ENCODE assay signal across 1 cellular context in the genomic region with DNA sequence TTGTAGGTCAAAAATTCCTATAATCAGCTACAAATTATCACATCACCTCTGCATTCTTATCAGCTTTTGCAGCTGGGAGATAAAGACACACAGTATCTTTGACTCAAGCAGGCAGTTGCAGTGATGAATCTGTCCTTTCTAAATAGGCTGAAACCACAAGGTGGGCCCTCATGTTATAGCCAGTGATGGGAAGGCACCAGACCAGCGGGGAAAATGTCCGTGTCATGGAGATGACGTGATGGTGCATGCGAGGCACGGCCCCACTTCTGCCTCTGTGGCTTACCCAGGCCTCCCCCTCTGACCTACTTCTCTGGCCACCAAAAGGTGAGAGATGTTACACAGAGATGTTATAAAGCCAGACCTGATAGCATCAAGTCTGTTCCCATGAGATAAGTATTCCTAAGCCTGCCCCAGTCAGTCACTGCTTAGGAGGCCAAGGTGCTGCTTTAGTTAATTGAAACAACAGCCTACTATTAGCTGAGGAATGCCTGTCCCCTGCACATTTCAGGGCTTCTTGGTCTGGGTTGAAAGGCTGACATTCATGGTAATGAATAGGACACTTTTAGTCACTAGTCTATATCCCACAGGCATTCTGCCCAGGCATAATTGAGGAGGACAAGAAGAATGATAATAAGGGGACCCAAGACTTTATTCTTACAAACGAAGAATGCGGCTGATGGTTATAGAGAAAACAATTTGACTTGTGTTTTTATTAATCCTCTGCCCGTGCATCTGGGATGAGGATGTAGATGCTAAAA.
TF ChIP-seq lines count a peak whose summit lies in the region.

No MANE protein-coding gene starts in this region.

TF ChIP-seq in GM23338, 12 proteins besides CTCF, POLR2A, EP300 and RAD21 (continued from another document):
- TF ChIP-seq, protein P1, sequence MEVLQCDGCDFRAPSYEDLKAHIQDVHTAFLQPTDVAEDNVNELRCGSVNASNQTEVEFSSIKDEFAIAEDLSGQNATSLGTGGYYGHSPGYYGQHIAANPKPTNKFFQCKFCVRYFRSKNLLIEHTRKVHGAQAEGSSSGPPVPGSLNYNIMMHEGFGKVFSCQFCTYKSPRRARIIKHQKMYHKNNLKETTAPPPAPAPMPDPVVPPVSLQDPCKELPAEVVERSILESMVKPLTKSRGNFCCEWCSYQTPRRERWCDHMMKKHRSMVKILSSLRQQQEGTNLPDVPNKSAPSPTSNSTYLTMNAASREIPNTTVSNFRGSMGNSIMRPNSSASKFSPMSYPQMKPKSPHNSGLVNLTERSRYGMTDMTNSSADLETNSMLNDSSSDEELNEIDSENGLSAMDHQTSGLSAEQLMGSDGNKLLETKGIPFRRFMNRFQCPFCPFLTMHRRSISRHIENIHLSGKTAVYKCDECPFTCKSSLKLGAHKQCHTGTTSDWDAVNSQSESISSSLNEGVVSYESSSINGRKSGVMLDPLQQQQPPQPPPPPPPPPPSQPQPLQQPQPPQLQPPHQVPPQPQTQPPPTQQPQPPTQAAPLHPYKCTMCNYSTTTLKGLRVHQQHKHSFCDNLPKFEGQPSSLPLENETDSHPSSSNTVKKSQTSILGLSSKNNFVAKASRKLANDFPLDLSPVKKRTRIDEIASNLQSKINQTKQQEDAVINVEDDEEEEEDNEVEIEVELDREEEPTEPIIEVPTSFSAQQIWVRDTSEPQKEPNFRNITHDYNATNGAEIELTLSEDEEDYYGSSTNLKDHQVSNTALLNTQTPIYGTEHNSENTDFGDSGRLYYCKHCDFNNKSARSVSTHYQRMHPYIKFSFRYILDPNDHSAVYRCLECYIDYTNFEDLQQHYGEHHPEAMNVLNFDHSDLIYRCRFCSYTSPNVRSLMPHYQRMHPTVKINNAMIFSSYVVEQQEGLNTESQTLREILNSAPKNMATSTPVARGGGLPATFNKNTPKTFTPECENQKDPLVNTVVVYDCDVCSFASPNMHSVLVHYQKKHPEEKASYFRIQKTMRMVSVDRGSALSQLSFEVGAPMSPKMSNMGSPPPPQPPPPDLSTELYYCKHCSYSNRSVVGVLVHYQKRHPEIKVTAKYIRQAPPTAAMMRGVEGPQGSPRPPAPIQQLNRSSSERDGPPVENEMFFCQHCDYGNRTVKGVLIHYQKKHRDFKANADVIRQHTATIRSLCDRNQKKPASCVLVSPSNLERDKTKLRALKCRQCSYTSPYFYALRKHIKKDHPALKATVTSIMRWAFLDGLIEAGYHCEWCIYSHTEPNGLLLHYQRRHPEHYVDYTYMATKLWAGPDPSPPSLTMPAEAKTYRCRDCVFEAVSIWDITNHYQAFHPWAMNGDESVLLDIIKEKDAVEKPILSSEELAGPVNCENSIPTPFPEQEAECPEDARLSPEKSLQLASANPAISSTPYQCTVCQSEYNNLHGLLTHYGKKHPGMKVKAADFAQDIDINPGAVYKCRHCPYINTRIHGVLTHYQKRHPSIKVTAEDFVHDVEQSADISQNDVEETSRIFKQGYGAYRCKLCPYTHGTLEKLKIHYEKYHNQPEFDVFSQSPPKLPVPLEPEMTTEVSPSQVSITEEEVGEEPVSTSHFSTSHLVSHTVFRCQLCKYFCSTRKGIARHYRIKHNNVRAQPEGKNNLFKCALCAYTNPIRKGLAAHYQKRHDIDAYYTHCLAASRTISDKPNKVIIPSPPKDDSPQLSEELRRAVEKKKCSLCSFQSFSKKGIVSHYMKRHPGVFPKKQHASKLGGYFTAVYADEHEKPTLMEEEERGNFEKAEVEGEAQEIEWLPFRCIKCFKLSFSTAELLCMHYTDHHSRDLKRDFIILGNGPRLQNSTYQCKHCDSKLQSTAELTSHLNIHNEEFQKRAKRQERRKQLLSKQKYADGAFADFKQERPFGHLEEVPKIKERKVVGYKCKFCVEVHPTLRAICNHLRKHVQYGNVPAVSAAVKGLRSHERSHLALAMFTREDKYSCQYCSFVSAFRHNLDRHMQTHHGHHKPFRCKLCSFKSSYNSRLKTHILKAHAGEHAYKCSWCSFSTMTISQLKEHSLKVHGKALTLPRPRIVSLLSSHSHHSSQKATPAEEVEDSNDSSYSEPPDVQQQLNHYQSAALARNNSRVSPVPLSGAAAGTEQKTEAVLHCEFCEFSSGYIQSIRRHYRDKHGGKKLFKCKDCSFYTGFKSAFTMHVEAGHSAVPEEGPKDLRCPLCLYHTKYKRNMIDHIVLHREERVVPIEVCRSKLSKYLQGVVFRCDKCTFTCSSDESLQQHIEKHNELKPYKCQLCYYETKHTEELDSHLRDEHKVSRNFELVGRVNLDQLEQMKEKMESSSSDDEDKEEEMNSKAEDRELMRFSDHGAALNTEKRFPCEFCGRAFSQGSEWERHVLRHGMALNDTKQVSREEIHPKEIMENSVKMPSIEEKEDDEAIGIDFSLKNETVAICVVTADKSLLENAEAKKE (CRISPR knock-in tag; IDR thresholded peaks at IDR 0.05): no peak
